ENCODE assay signal across 21 cellular contexts in the genomic region with DNA sequence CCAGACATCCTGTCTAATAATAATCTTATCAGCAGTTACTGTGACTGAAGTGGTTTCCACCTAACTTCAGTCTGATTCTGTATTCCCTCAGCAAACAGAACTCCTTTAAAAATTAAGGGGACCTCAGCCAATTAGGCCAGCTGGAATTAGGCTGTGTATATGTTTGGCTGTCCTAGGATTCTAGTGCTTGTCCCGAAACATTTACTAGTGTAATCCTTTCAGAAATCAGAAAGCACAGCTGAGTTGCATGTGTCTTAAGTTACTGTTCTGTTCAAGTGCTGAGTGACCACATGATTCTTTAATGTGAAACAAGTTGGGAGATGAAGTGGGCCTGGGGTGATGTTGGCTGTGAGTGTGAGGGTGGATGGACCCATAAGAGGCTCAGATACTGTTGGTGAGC.
"Had no signal": no experiment of that assay in that cellular context is flagged by ENCODE, and none has a peak within 500 bp of the region (broad histone marks: within the 10 kb centered on the region; RNA-seq: fewer than 3 reads in every experiment).

No MANE protein-coding gene starts in this region.

- H3K27ac ChIP-seq: heart left ventricle, lower lobe of right lung, neural progenitor cell, right atrium auricular region had no signal

- DNase-seq: activated CD4-positive, alpha-beta T cell treated with anti-CD3 and anti-CD28 coated beads for 1 hour; activated CD4-positive, alpha-beta T cell treated with anti-CD3 and anti-CD28 coated beads, Interleukin-2, amount 50 U/mL, for 1 hour; activated CD8-positive, alpha-beta T cell treated with anti-CD3 and anti-CD28 coated beads for 36 hours; activated effector memory CD4-positive, alpha-beta T cell treated with Interleukin-2 at 50 U/mL for 16 hours; activated naive CD4-positive, alpha-beta T cell treated with Interleukin-2 at 50 U/mL for 16 hours; activated T-cell treated with anti-CD3 and anti-CD28 coated beads, Interleukin-2, amount 50 U/mL, for 72 hours; amygdala; central memory CD4-positive, alpha-beta T cell; foreskin fibroblast; heart left ventricle; lower lobe of right lung; mesenchymal stem cell; naive thymus-derived CD8-positive, alpha-beta T cell; stimulated activated CD4-positive, alpha-beta T cell treated with anti-CD3 and anti-CD28 coated beads, Interleukin-15, amount 100 ng/mL, for 24 hours; stimulated activated CD4-positive, alpha-beta T cell treated with anti-CD3 and anti-CD28 coated beads, Interleukin-2, amount 100 ng/mL, for 24 hours; stimulated activated naive CD4-positive, alpha-beta T cell; T-helper 1 cell; transverse colon had no signal

- H3K36me3 ChIP-seq: heart left ventricle, lower lobe of right lung, neural progenitor cell, right atrium auricular region, transverse colon had no signal

- H3K4me1 Mint-ChIP-seq: neural progenitor cell had no signal

- H3K36me3 Mint-ChIP-seq: neural progenitor cell, WTC11 had no signal

- H3K4me1 ChIP-seq: neural progenitor cell, right atrium auricular region had no signal

- H3K9me3 ChIP-seq: heart left ventricle, lower lobe of right lung, right atrium auricular region, transverse colon had no signal

- ATAC-seq: activated CD8-positive, alpha-beta T cell treated with anti-CD3 and anti-CD28 coated beads for 36 hours; activated T-cell treated with anti-CD3 and anti-CD28 coated beads, Interleukin-2, amount 50 U/mL, for 72 hours; heart left ventricle; lower lobe of right lung; naive thymus-derived CD8-positive, alpha-beta T cell; WTC11 had no signal

- H3K4me3 ChIP-seq: heart left ventricle, lower lobe of right lung, neural progenitor cell, right atrium auricular region, transverse colon had no signal

- H3K27ac Mint-ChIP-seq: activated CD8-positive, alpha-beta T cell treated with anti-CD3 and anti-CD28 coated beads for 36 hours; activated T-cell treated with anti-CD3 and anti-CD28 coated beads, Interleukin-2, amount 50 U/mL, for 72 hours; neural progenitor cell; WTC11 had no signal

- H3K27me3 Mint-ChIP-seq: activated CD8-positive, alpha-beta T cell treated with anti-CD3 and anti-CD28 coated beads for 36 hours had no signal

- H3K27me3 ChIP-seq: heart left ventricle, neural progenitor cell, right atrium auricular region, transverse colon had no signal

- H3K4me3 Mint-ChIP-seq: activated CD8-positive, alpha-beta T cell treated with anti-CD3 and anti-CD28 coated beads for 36 hours; activated T-cell treated with anti-CD3 and anti-CD28 coated beads, Interleukin-2, amount 50 U/mL, for 72 hours; naive thymus-derived CD8-positive, alpha-beta T cell; neural progenitor cell; WTC11 had no signal

- H3K9me3 Mint-ChIP-seq: activated CD8-positive, alpha-beta T cell treated with anti-CD3 and anti-CD28 coated beads for 36 hours; activated T-cell treated with anti-CD3 and anti-CD28 coated beads, Interleukin-2, amount 50 U/mL, for 72 hours; naive thymus-derived CD8-positive, alpha-beta T cell; neural progenitor cell; WTC11 had no signal
